In the genomic region with DNA sequence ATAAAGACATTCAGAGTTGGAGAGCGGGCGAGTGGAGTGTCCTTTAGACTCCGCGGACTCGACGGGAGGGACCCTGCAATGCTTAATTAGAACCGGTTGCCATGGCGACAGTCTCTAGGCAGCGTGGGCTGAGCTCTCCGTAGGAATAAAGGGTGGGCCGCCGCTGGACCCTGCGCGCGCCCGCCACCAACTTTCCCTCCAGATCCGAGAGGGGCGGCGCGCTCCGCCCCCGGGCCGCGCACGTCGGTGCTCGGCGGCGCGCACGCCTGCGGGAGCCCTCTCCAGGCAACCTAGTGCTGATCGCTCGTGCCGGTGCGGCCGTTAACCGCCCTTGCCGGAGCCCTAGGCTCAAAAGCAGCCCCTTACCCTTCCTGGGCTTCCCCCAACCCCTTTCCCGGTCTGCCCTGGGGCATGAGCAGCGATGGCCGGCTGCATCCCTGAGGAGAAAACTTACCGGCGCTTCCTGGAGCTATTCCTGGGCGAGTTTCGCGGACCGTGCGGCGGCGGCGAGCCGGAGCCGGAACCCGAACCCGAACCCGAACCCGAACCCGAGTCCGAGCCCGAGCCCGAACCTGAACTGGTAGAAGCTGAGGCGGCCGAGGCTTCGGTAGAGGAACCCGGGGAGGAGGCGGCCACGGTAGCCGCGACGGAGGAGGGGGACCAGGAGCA, we compare ENCODE assay signal across 1 cellular context.
A peak's percentile ranks its signal among the peaks of the same experiment; 100 is the strongest.
TF ChIP-seq lines count a peak whose summit lies in the region.

Gene PPM1E (plus strand): TSS at position 278 of the 669 bp plus-strand sequence.

TF ChIP-seq in WTC11, 78 proteins besides CTCF, POLR2A, EP300 and RAD21 (continued from another document and continues in another):
- TF ChIP-seq, protein P1, sequence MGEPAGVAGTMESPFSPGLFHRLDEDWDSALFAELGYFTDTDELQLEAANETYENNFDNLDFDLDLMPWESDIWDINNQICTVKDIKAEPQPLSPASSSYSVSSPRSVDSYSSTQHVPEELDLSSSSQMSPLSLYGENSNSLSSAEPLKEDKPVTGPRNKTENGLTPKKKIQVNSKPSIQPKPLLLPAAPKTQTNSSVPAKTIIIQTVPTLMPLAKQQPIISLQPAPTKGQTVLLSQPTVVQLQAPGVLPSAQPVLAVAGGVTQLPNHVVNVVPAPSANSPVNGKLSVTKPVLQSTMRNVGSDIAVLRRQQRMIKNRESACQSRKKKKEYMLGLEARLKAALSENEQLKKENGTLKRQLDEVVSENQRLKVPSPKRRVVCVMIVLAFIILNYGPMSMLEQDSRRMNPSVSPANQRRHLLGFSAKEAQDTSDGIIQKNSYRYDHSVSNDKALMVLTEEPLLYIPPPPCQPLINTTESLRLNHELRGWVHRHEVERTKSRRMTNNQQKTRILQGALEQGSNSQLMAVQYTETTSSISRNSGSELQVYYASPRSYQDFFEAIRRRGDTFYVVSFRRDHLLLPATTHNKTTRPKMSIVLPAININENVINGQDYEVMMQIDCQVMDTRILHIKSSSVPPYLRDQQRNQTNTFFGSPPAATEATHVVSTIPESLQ (CRISPR knock-in tag; IDR thresholded peaks at IDR 0.05) = no peak
- no peak for TF ChIP-seq ZNF512 (CRISPR knock-in tag; IDR thresholded peaks at IDR 0.05; ENCODE audit: borderline replicate concordance)
- TF ChIP-seq ZNF263 (CRISPR knock-in tag; IDR thresholded peaks at IDR 0.05; ENCODE audit: low read depth) = no peak
- TF ChIP-seq MYBL2 (CRISPR knock-in tag; IDR thresholded peaks at IDR 0.05) = peak; percentile 88
- no peak for TF ChIP-seq AFF4 (CRISPR knock-in tag; IDR thresholded peaks at IDR 0.05; ENCODE audit: borderline replicate concordance)
- no peak for TF ChIP-seq ATF2 (CRISPR knock-in tag; IDR thresholded peaks at IDR 0.05; ENCODE audit: borderline replicate concordance, low read depth)
- TF ChIP-seq RORB (CRISPR knock-in tag; IDR thresholded peaks at IDR 0.05) = no peak
- TF ChIP-seq ZNF532 (CRISPR knock-in tag; IDR thresholded peaks at IDR 0.05; ENCODE audit: borderline replicate concordance) = no peak
- no peak for TF ChIP-seq ZNF671 (CRISPR knock-in tag; IDR thresholded peaks at IDR 0.05)
- TF ChIP-seq USF1 (CRISPR knock-in tag; IDR thresholded peaks at IDR 0.05) = peak; percentile 35; the same call in 1 of the 2 replicates
- 0 out of 2 replicates have a peak, but pooled peaks have one; percentile 75 for TF ChIP-seq ARID4B (CRISPR knock-in tag; IDR thresholded peaks at IDR 0.05; ENCODE audit: borderline replicate concordance)
- TF ChIP-seq, protein P2, sequence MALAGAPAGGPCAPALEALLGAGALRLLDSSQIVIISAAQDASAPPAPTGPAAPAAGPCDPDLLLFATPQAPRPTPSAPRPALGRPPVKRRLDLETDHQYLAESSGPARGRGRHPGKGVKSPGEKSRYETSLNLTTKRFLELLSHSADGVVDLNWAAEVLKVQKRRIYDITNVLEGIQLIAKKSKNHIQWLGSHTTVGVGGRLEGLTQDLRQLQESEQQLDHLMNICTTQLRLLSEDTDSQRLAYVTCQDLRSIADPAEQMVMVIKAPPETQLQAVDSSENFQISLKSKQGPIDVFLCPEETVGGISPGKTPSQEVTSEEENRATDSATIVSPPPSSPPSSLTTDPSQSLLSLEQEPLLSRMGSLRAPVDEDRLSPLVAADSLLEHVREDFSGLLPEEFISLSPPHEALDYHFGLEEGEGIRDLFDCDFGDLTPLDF (CRISPR knock-in tag; IDR thresholded peaks at IDR 0.05) = 0 out of 2 replicates have a peak, but pooled peaks have one; percentile 57
- TF ChIP-seq NFE2L1 (CRISPR knock-in tag; IDR thresholded peaks at IDR 0.05) = 0 out of 2 replicates have a peak, but pooled peaks have one; percentile 25
- no peak for TF ChIP-seq TEAD4 (CRISPR knock-in tag; IDR thresholded peaks at IDR 0.05)
- TF ChIP-seq ZNF423 (CRISPR knock-in tag; IDR thresholded peaks at IDR 0.05) = no peak
- no peak for TF ChIP-seq NFYB (CRISPR knock-in tag; conservative IDR thresholded peaks at IDR 0.05; ENCODE audit: low read depth)
- TF ChIP-seq, protein P3, sequence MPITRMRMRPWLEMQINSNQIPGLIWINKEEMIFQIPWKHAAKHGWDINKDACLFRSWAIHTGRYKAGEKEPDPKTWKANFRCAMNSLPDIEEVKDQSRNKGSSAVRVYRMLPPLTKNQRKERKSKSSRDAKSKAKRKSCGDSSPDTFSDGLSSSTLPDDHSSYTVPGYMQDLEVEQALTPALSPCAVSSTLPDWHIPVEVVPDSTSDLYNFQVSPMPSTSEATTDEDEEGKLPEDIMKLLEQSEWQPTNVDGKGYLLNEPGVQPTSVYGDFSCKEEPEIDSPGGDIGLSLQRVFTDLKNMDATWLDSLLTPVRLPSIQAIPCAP (CRISPR knock-in tag; IDR thresholded peaks at IDR 0.05) = no peak
- no peak for TF ChIP-seq SMAD3 (CRISPR knock-in tag; IDR thresholded peaks at IDR 0.05; ENCODE audit: borderline replicate concordance)
- TF ChIP-seq, protein P4, sequence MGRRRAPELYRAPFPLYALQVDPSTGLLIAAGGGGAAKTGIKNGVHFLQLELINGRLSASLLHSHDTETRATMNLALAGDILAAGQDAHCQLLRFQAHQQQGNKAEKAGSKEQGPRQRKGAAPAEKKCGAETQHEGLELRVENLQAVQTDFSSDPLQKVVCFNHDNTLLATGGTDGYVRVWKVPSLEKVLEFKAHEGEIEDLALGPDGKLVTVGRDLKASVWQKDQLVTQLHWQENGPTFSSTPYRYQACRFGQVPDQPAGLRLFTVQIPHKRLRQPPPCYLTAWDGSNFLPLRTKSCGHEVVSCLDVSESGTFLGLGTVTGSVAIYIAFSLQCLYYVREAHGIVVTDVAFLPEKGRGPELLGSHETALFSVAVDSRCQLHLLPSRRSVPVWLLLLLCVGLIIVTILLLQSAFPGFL (CRISPR knock-in tag; IDR thresholded peaks at IDR 0.05; ENCODE audit: borderline replicate concordance) = no peak
